1 cellular context compared by ENCODE assay signal in genomic region chr12:123167329-123167728, GRCh38.
A peak's percentile ranks its signal among the peaks of the same experiment; 100 is the strongest.
TF ChIP-seq lines count a peak whose summit lies in the region.

No MANE protein-coding gene starts in this region.

TF ChIP-seq in HepG2, 621 proteins besides CTCF, POLR2A, EP300 and RAD21:
- TF ChIP-seq, protein P1, sequence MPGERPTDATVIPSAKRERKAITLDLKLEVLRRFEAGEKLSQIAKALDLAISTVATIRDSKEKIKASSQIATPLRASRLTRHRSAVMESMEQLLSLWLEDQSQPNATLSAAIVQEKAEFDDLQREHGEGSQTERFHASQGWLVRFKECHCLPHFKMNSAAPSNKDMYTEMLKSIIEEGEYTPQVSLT (CRISPR knock-in tag; IDR thresholded peaks at IDR 0.05; ENCODE audit: borderline replicate concordance, low read depth): no peak
- TF ChIP-seq PRPF4 (IDR thresholded peaks at IDR 0.05; ENCODE audit: low read depth, low read length, poor library complexity, severe bottlenecking): no peak
- TF ChIP-seq NCOR1 (IDR thresholded peaks at IDR 0.05; ENCODE audit: borderline replicate concordance, low read length): peak; percentile 36; the same call in 1 of the 2 replicates
- TF ChIP-seq SOX5 (CRISPR knock-in tag; IDR thresholded peaks at IDR 0.05; ENCODE audit: borderline replicate concordance): 0 out of 2 replicates have a peak, but pooled peaks have one; percentile 48
- no peak for TF ChIP-seq SOX13 (IDR thresholded peaks at IDR 0.05)
- TF ChIP-seq SOX13 (CRISPR knock-in tag; conservative IDR thresholded peaks at IDR 0.05 in 1 of 2, IDR thresholded peaks at IDR 0.05 in 1 of 2): 0 out of 4 replicates have a peak, but pooled peaks of 1 of the 2 experiments have one; percentile 15
- TF ChIP-seq ARID5B (CRISPR knock-in tag; IDR thresholded peaks at IDR 0.05): 0 out of 2 replicates have a peak, but pooled peaks have one; percentile 12
- TF ChIP-seq ETV5 (CRISPR knock-in tag; IDR thresholded peaks at IDR 0.05; ENCODE audit: borderline replicate concordance): no peak; the same call in 1 of the 2 replicates
- peak; percentile 74 for TF ChIP-seq HNF4A (CRISPR knock-in tag; IDR thresholded peaks at IDR 0.05)
- TF ChIP-seq HNF4G (IDR thresholded peaks at IDR 0.05; ENCODE audit: borderline replicate concordance, low read depth, low read length): peak; percentile 50; the same call in 1 of the 2 replicates
- no peak; the same call in 1 of the 2 replicates for TF ChIP-seq HNF4G (CRISPR knock-in tag; IDR thresholded peaks at IDR 0.05; ENCODE audit: borderline replicate concordance, low read depth)
- TF ChIP-seq SOX6 (IDR thresholded peaks at IDR 0.05): no peak
- TF ChIP-seq SOX6 (CRISPR knock-in tag; IDR thresholded peaks at IDR 0.05): 0 out of 2 replicates have a peak, but pooled peaks have one; percentile 32
- 0 out of 2 replicates have a peak, but pooled peaks have one; percentile 42 for TF ChIP-seq MAX (IDR thresholded peaks at IDR 0.05)
